1 cellular context compared by ENCODE assay signal in the genomic region with DNA sequence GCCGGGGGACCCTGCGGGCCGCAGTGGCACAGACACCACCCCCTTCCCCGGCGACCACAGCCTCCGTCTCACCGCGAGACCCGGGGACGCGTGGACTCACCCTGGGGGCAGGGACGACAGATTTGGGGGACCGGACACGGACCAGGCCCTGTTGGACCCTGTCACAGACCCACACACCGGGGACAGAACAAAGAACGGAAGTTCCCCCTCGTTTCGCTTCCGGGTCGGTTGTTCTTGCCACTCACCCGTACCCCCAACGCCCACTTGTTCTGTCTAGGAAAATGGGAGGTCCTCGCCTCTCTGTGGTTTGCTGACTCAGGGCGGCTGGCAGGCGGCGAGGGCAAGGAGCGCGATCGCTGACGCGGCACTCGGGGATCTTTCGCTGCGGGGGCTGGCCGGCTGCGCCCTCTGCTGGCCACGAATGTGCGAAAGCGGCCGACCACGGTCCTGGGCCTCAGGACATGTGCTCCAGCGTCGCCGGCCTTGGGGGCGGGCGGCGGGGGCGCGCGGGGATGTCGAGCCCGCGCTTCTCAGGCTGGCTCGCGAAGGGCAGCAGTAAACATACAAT.
TF ChIP-seq lines count a peak whose summit lies in the region.

A gene (minus strand): TSS at position 189 of the 568 bp plus-strand sequence. CDS start 4,366 bp downstream, outside the sequence.

TF ChIP-seq in HepG2, 621 proteins besides CTCF, POLR2A, EP300 and RAD21 (continued from another document and continues in another):
- TF ChIP-seq, protein P1, sequence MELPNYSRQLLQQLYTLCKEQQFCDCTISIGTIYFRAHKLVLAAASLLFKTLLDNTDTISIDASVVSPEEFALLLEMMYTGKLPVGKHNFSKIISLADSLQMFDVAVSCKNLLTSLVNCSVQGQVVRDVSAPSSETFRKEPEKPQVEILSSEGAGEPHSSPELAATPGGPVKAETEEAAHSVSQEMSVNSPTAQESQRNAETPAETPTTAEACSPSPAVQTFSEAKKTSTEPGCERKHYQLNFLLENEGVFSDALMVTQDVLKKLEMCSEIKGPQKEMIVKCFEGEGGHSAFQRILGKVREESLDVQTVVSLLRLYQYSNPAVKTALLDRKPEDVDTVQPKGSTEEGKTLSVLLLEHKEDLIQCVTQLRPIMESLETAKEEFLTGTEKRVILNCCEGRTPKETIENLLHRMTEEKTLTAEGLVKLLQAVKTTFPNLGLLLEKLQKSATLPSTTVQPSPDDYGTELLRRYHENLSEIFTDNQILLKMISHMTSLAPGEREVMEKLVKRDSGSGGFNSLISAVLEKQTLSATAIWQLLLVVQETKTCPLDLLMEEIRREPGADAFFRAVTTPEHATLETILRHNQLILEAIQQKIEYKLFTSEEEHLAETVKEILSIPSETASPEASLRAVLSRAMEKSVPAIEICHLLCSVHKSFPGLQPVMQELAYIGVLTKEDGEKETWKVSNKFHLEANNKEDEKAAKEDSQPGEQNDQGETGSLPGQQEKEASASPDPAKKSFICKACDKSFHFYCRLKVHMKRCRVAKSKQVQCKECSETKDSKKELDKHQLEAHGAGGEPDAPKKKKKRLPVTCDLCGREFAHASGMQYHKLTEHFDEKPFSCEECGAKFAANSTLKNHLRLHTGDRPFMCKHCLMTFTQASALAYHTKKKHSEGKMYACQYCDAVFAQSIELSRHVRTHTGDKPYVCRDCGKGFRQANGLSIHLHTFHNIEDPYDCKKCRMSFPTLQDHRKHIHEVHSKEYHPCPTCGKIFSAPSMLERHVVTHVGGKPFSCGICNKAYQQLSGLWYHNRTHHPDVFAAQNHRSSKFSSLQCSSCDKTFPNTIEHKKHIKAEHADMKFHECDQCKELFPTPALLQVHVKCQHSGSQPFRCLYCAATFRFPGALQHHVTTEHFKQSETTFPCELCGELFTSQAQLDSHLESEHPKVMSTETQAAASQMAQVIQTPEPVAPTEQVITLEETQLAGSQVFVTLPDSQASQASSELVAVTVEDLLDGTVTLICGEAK (IDR thresholded peaks at IDR 0.05) = peak; percentile 87
- TF ChIP-seq, protein P1 (CRISPR knock-in tag; IDR thresholded peaks at IDR 0.05) = peak; percentile 81
- TF ChIP-seq, protein P2, sequence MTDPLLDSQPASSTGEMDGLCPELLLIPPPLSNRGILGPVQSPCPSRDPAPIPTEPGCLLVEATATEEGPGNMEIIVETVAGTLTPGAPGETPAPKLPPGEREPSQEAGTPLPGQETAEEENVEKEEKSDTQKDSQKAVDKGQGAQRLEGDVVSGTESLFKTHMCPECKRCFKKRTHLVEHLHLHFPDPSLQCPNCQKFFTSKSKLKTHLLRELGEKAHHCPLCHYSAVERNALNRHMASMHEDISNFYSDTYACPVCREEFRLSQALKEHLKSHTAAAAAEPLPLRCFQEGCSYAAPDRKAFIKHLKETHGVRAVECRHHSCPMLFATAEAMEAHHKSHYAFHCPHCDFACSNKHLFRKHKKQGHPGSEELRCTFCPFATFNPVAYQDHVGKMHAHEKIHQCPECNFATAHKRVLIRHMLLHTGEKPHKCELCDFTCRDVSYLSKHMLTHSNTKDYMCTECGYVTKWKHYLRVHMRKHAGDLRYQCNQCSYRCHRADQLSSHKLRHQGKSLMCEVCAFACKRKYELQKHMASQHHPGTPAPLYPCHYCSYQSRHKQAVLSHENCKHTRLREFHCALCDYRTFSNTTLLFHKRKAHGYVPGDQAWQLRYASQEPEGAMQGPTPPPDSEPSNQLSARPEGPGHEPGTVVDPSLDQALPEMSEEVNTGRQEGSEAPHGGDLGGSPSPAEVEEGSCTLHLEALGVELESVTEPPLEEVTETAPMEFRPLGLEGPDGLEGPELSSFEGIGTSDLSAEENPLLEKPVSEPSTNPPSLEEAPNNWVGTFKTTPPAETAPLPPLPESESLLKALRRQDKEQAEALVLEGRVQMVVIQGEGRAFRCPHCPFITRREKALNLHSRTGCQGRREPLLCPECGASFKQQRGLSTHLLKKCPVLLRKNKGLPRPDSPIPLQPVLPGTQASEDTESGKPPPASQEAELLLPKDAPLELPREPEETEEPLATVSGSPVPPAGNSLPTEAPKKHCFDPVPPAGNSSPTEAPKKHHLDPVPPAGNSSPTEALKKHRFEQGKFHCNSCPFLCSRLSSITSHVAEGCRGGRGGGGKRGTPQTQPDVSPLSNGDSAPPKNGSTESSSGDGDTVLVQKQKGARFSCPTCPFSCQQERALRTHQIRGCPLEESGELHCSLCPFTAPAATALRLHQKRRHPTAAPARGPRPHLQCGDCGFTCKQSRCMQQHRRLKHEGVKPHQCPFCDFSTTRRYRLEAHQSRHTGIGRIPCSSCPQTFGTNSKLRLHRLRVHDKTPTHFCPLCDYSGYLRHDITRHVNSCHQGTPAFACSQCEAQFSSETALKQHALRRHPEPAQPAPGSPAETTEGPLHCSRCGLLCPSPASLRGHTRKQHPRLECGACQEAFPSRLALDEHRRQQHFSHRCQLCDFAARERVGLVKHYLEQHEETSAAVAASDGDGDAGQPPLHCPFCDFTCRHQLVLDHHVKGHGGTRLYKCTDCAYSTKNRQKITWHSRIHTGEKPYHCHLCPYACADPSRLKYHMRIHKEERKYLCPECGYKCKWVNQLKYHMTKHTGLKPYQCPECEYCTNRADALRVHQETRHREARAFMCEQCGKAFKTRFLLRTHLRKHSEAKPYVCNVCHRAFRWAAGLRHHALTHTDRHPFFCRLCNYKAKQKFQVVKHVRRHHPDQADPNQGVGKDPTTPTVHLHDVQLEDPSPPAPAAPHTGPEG (CRISPR knock-in tag; IDR thresholded peaks at IDR 0.05) = no peak; the same call in 1 of the 2 replicates
- no peak for TF ChIP-seq ADNP (CRISPR knock-in tag; IDR thresholded peaks at IDR 0.05)
- peak; percentile 13; the same call in 1 of the 2 replicates for TF ChIP-seq SMC3 (IDR thresholded peaks at IDR 0.05; ENCODE audit: low read length)
- peak; percentile 99 for TF ChIP-seq DMAP1 (CRISPR knock-in tag; IDR thresholded peaks at IDR 0.05)
- peak; percentile 96 for TF ChIP-seq ZFP1 (CRISPR knock-in tag; IDR thresholded peaks at IDR 0.05)
- TF ChIP-seq ZNF530 (CRISPR knock-in tag; IDR thresholded peaks at IDR 0.05; ENCODE audit: low read depth) = no peak
- peak; percentile 32; the same call in 1 of the 2 replicates for TF ChIP-seq ZNF264 (CRISPR knock-in tag; IDR thresholded peaks at IDR 0.05)
- no peak for TF ChIP-seq ZNF292 (CRISPR knock-in tag; IDR thresholded peaks at IDR 0.05; ENCODE audit: borderline replicate concordance, low read depth)
- TF ChIP-seq, protein P3, sequence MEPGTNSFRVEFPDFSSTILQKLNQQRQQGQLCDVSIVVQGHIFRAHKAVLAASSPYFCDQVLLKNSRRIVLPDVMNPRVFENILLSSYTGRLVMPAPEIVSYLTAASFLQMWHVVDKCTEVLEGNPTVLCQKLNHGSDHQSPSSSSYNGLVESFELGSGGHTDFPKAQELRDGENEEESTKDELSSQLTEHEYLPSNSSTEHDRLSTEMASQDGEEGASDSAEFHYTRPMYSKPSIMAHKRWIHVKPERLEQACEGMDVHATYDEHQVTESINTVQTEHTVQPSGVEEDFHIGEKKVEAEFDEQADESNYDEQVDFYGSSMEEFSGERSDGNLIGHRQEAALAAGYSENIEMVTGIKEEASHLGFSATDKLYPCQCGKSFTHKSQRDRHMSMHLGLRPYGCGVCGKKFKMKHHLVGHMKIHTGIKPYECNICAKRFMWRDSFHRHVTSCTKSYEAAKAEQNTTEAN (CRISPR knock-in tag; conservative IDR thresholded peaks at IDR 0.05) = no peak
- TF ChIP-seq, protein P4, sequence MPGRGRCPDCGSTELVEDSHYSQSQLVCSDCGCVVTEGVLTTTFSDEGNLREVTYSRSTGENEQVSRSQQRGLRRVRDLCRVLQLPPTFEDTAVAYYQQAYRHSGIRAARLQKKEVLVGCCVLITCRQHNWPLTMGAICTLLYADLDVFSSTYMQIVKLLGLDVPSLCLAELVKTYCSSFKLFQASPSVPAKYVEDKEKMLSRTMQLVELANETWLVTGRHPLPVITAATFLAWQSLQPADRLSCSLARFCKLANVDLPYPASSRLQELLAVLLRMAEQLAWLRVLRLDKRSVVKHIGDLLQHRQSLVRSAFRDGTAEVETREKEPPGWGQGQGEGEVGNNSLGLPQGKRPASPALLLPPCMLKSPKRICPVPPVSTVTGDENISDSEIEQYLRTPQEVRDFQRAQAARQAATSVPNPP (CRISPR knock-in tag; IDR thresholded peaks at IDR 0.05) = no peak; the same call in 1 of the 2 replicates
- TF ChIP-seq, protein P5, sequence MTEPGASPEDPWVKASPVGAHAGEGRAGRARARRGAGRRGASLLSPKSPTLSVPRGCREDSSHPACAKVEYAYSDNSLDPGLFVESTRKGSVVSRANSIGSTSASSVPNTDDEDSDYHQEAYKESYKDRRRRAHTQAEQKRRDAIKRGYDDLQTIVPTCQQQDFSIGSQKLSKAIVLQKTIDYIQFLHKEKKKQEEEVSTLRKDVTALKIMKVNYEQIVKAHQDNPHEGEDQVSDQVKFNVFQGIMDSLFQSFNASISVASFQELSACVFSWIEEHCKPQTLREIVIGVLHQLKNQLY (CRISPR knock-in tag; IDR thresholded peaks at IDR 0.05) = peak; percentile 70; the same call in 1 of the 2 replicates
- no peak for TF ChIP-seq DNMT3B (CRISPR knock-in tag; conservative IDR thresholded peaks at IDR 0.05)
- TF ChIP-seq HDAC2 (CRISPR knock-in tag; IDR thresholded peaks at IDR 0.05) = peak; percentile 89
- TF ChIP-seq ZFP36L2 (CRISPR knock-in tag; IDR thresholded peaks at IDR 0.05) = no peak
- TF ChIP-seq THAP11 (CRISPR knock-in tag; IDR thresholded peaks at IDR 0.05) = peak; percentile 94
- no peak for TF ChIP-seq ZNF607 (CRISPR knock-in tag; IDR thresholded peaks at IDR 0.05; ENCODE audit: borderline replicate concordance)
- TF ChIP-seq HNF4G (IDR thresholded peaks at IDR 0.05; ENCODE audit: borderline replicate concordance, low read depth, low read length) = peak; percentile 58; the same call in 1 of the 2 replicates
- TF ChIP-seq HNF4G (CRISPR knock-in tag; IDR thresholded peaks at IDR 0.05; ENCODE audit: borderline replicate concordance, low read depth) = 0 out of 2 replicates have a peak, but pooled peaks have one; percentile 41
- TF ChIP-seq, protein P6, sequence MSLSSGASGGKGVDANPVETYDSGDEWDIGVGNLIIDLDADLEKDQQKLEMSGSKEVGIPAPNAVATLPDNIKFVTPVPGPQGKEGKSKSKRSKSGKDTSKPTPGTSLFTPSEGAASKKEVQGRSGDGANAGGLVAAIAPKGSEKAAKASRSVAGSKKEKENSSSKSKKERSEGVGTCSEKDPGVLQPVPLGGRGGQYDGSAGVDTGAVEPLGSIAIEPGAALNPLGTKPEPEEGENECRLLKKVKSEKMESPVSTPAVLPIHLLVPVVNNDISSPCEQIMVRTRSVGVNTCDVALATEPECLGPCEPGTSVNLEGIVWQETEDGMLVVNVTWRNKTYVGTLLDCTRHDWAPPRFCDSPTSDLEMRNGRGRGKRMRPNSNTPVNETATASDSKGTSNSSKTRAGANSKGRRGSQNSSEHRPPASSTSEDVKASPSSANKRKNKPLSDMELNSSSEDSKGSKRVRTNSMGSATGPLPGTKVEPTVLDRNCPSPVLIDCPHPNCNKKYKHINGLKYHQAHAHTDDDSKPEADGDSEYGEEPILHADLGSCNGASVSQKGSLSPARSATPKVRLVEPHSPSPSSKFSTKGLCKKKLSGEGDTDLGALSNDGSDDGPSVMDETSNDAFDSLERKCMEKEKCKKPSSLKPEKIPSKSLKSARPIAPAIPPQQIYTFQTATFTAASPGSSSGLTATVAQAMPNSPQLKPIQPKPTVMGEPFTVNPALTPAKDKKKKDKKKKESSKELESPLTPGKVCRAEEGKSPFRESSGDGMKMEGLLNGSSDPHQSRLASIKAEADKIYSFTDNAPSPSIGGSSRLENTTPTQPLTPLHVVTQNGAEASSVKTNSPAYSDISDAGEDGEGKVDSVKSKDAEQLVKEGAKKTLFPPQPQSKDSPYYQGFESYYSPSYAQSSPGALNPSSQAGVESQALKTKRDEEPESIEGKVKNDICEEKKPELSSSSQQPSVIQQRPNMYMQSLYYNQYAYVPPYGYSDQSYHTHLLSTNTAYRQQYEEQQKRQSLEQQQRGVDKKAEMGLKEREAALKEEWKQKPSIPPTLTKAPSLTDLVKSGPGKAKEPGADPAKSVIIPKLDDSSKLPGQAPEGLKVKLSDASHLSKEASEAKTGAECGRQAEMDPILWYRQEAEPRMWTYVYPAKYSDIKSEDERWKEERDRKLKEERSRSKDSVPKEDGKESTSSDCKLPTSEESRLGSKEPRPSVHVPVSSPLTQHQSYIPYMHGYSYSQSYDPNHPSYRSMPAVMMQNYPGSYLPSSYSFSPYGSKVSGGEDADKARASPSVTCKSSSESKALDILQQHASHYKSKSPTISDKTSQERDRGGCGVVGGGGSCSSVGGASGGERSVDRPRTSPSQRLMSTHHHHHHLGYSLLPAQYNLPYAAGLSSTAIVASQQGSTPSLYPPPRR (CRISPR knock-in tag; IDR thresholded peaks at IDR 0.05; ENCODE audit: borderline replicate concordance) = peak; percentile 87
- peak; percentile 68 for TF ChIP-seq SRY (CRISPR knock-in tag; IDR thresholded peaks at IDR 0.05)
- peak; percentile 49; the same call in 1 of the 2 replicates for TF ChIP-seq BHLHE40 (IDR thresholded peaks at IDR 0.05; ENCODE audit: low read length)
- peak; percentile 95 for TF ChIP-seq HDAC1 (CRISPR knock-in tag; IDR thresholded peaks at IDR 0.05)
- TF ChIP-seq ZFAT (CRISPR knock-in tag; conservative IDR thresholded peaks at IDR 0.05) = no peak
- TF ChIP-seq, protein P7, sequence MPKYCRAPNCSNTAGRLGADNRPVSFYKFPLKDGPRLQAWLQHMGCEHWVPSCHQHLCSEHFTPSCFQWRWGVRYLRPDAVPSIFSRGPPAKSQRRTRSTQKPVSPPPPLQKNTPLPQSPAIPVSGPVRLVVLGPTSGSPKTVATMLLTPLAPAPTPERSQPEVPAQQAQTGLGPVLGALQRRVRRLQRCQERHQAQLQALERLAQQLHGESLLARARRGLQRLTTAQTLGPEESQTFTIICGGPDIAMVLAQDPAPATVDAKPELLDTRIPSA (CRISPR knock-in tag; IDR thresholded peaks at IDR 0.05; ENCODE audit: borderline replicate concordance) = no peak
- TF ChIP-seq MIER2 (CRISPR knock-in tag; IDR thresholded peaks at IDR 0.05) = peak; percentile 71; the same call in 1 of the 2 replicates
- no peak for TF ChIP-seq SRSF4 (IDR thresholded peaks at IDR 0.05; ENCODE audit: low read depth, low read length, poor library complexity, severe bottlenecking)
